Comparison of ENCODE assay signal across 1 cellular context in the genomic region with DNA sequence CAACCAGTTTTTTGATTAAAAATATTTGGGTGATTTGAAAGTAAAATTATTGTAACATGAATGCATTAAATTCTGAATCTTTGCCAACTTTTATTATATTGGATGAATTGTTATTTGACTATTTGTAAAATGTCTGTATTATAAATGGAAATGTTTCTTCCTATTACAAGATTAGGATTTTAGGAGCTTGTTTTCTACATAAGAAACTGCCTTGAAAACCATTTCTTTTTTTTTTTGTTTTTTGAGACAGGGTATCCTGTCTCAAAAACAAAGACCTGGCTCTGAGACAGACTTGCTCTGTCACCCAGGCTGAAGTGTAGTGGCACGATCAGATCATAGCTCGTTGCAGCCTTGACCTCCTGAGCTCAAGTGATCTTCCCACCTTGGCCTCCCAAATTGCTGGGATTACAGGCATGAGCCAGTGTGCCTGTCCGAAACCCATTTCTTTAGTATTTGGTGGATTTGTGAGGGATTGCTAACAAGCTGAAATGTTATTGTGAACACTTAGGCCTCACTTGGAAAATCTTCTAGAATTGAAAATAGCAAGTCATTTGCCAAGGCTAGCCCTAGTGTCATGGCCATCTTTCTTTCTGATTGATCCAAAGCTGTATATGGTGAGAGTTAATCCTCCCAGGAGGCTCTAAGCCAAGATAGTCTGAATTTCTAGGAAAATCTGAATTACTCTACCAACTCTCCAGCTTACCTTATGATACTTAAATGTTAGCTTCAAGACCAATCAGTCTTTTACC.
TF ChIP-seq lines count a peak whose summit lies in the region.

No MANE protein-coding gene starts in this region.

TF ChIP-seq in IMR-90, 13 proteins besides CTCF, POLR2A, EP300 and RAD21:
- TF ChIP-seq CHD1 (IDR thresholded peaks at IDR 0.05; ENCODE audit: low read depth, low read length) (no peak), NFE2L2 (IDR thresholded peaks at IDR 0.05; ENCODE audit: low read depth, low read length) (no peak), BHLHE40 (IDR thresholded peaks at IDR 0.05; ENCODE audit: low read depth, low read length) (no peak), MAZ (IDR thresholded peaks at IDR 0.05; ENCODE audit: borderline replicate concordance, low read depth, low read length) (no peak), MXI1 (IDR thresholded peaks at IDR 0.05; ENCODE audit: borderline replicate concordance, low read depth, low read length) (no peak)
- TF ChIP-seq, protein P1, sequence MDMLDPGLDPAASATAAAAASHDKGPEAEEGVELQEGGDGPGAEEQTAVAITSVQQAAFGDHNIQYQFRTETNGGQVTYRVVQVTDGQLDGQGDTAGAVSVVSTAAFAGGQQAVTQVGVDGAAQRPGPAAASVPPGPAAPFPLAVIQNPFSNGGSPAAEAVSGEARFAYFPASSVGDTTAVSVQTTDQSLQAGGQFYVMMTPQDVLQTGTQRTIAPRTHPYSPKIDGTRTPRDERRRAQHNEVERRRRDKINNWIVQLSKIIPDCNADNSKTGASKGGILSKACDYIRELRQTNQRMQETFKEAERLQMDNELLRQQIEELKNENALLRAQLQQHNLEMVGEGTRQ (IDR thresholded peaks at IDR 0.05; ENCODE audit: low read depth, low read length), result no peak
- TF ChIP-seq, protein P2, sequence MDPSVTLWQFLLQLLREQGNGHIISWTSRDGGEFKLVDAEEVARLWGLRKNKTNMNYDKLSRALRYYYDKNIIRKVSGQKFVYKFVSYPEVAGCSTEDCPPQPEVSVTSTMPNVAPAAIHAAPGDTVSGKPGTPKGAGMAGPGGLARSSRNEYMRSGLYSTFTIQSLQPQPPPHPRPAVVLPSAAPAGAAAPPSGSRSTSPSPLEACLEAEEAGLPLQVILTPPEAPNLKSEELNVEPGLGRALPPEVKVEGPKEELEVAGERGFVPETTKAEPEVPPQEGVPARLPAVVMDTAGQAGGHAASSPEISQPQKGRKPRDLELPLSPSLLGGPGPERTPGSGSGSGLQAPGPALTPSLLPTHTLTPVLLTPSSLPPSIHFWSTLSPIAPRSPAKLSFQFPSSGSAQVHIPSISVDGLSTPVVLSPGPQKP (IDR thresholded peaks at IDR 0.05; ENCODE audit: borderline replicate concordance, low read depth, low read length), result no peak
